Comparison of ENCODE assay signal across 2 cellular contexts in genomic region chr7:64562621-64563275, GRCh38.
A peak's percentile ranks its signal among the peaks of the same experiment; 100 is the strongest.
TF ChIP-seq lines count a peak whose summit lies in the region.

TSS of gene ZNF680 (minus strand) at chr7:64563071. CDS start at chr7:64562954, 117 bp downstream.

TF ChIP-seq in HEK293, 187 proteins besides CTCF, POLR2A, EP300 and RAD21 (continues in another document):
- TF ChIP-seq TSHZ1 (tag by site-specific recombination; IDR thresholded peaks at IDR 0.05; ENCODE audit: borderline replicate concordance) (no peak), SCRT1 (tag by site-specific recombination; IDR thresholded peaks at IDR 0.05; ENCODE audit: borderline replicate concordance) (no peak), SP3 (tag by site-specific recombination; IDR thresholded peaks at IDR 0.05) (peak; percentile 60), ZSCAN18 (tag by site-specific recombination; IDR thresholded peaks at IDR 0.05) (no peak), ZNF560 (tag by site-specific recombination; IDR thresholded peaks at IDR 0.05; ENCODE audit: borderline replicate concordance) (no peak), ZNF544 (tag by site-specific recombination; IDR thresholded peaks at IDR 0.05) (no peak), PRDM2 (tag by site-specific recombination; IDR thresholded peaks at IDR 0.05; ENCODE audit: borderline replicate concordance) (no peak)

TF ChIP-seq in SK-N-SH, 30 proteins besides CTCF, POLR2A, EP300 and RAD21 (continued from another document):
- no peak for TF ChIP-seq REST (IDR thresholded peaks at IDR 0.05; ENCODE audit: low read depth, low read length)
- TF ChIP-seq TAF1 (IDR thresholded peaks at IDR 0.05; ENCODE audit: borderline replicate concordance, low read depth, low read length) = peak; percentile 72
